ENCODE assay signal across 8 cellular contexts in genomic region chr5:7868773-7869473, GRCh38. TPM values are rescaled to one million over a fixed set of nuclear protein-coding genes. Genes with fewer than 3 reads are reported as not detected.
A peak's percentile ranks its signal among the peaks of the same experiment; 100 is the strongest.
DNase-seq lines count a peak whose midpoint lies in the region; ATAC-seq and TF ChIP-seq lines count a peak whose summit lies in the region.

Gene FASTKD3, minus strand, starts transcription at chr5:7869031. Its CDS starts 948 bp downstream, at chr5:7868083.
Gene MTRR, plus strand, starts transcription at chr5:7869148. Its CDS starts 1,647 bp downstream, at chr5:7870795.

- peak; percentile 97 for ATAC-seq in GM18498 (IDR thresholded peaks at IDR 0.05; ENCODE audit: unreplicated experiment)
- peak; percentile 98 for ATAC-seq in HG02938 (IDR thresholded peaks at IDR 0.05; ENCODE audit: unreplicated experiment)

- no peak for TF ChIP-seq CTCF in right atrium auricular region (IDR thresholded peaks at IDR 0.05)
- TF ChIP-seq CTCF in vagina (IDR thresholded peaks at IDR 0.05), result no peak

- H3K27me3 ChIP-seq in right atrium auricular region (no peaks in the 10 kb centered on the region), vagina (no peaks in the 10 kb centered on the region)

- DNase-seq in NCI-H187 (lab: John Stamatoyannopoulos, UW), result peak; percentile 64 to 88
- peak; percentile 77 to 93 (median 87) for DNase-seq in T-helper 2 cell
- DNase-seq in right atrium auricular region (ENCODE audit: low spot score), result peak; percentile 96
- peak; percentile 94 for DNase-seq in putamen (ENCODE audit: low spot score)
- DNase-seq in vagina (ENCODE audit: extremely low spot score in 2 of 2), result peak in 1 of 2 donors; percentile 94

- TF ChIP-seq POLR2A in vagina (IDR thresholded peaks at IDR 0.05), result peak in 1 of 2 donors; percentile 30

- H3K27ac ChIP-seq in angular gyrus (ENCODE audit: low read depth, low read length), result peak within 1 kb of the TSS; percentile 8
- peak within 1 kb of the TSS; percentile 82 to 87 for H3K27ac ChIP-seq in right atrium auricular region
- peak within 1 kb of the TSS; percentile 79 for H3K27ac ChIP-seq in vagina

- H3K4me1 ChIP-seq in right atrium auricular region, result peaks cover 0 to 30% of the 10 kb centered on the region in 2 donors
- H3K4me1 ChIP-seq in vagina, result peaks cover 28% of the 10 kb centered on the region

- intact Hi-C loops in vagina (cut with DNase I), result no loop called here

- H3K36me3 ChIP-seq in right atrium auricular region, result no peaks in the 10 kb centered on the region
- H3K36me3 ChIP-seq in vagina, result peaks cover 0 to 8% of the 10 kb centered on the region in 2 donors

- H3K4me3 ChIP-seq in right atrium auricular region, result peak within 1 kb of the TSS; percentile 96 to 100
- peak within 1 kb of the TSS; percentile 73 to 95 for H3K4me3 ChIP-seq in vagina

- H3K9me3 ChIP-seq in right atrium auricular region, result no peaks in the 10 kb centered on the region
- H3K9me3 ChIP-seq in vagina, result no peaks in the 10 kb centered on the region

RNA-seq across cellular contexts. Expression of gene FASTKD3, which starts in this region (rescaled TPM):
- 1 to 10 TPM; 4.6 TPM for total RNA-seq in right atrium auricular region
- total RNA-seq in vagina, result 14.7 TPM

RNA-seq across cellular contexts. Expression of gene MTRR, which starts in this region (rescaled TPM):
- total RNA-seq in right atrium auricular region (10 to 100 TPM; 16.2 to 31.3 TPM), vagina (33.1 TPM)

Comparison
In these comparisons a context has a peak if more than half of its experiments do, and no peak if none do; other contexts are left out.
1. H3K27ac ChIP-seq: peak in every context shown above with its lines; median percentile 84 in right atrium auricular region; 79 in vagina; 8 in angular gyrus.